Comparison of ENCODE assay signal across 1 cellular context in the genomic region with DNA sequence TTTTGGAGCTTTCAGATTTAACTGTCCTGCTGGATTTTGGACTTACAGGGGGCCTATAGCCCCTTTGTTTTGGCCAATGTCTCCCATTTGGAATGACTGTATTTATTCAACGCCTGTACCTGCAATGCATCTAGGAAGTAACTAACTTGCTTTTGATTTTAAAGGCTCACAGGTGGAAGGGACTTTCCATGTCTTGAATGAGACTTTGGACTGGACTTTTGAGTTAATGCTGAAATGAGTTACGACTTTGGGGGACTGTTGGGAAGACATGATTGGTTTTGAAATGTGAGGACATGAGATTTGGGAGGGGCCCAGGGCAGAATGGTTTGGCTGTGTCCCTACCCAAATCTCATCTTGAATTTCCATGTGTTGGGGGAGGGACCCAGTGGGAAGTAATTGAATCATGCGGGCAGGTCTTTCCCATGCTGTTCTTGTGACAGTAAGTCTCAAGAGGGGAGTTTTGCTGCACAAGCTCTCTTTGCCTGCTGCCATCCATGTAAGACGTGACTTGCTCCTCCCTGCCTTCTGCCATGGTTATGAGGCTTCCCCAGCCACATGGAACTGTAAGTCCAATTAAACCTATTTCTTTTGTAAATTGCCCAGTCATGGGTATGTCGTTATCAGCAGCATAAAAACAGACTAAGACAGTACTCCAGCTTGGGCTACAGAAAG.
TF ChIP-seq lines count a peak whose summit lies in the region.

No MANE protein-coding gene starts in this region.

TF ChIP-seq in HepG2, 621 proteins besides CTCF, POLR2A, EP300 and RAD21:
- TF ChIP-seq ZNF431 (CRISPR knock-in tag; IDR thresholded peaks at IDR 0.05; ENCODE audit: borderline replicate concordance, low read depth) = peak; percentile 61; the same call in 1 of the 2 replicates
